Comparison of ENCODE assay signal across 8 cellular contexts in the genomic region with DNA sequence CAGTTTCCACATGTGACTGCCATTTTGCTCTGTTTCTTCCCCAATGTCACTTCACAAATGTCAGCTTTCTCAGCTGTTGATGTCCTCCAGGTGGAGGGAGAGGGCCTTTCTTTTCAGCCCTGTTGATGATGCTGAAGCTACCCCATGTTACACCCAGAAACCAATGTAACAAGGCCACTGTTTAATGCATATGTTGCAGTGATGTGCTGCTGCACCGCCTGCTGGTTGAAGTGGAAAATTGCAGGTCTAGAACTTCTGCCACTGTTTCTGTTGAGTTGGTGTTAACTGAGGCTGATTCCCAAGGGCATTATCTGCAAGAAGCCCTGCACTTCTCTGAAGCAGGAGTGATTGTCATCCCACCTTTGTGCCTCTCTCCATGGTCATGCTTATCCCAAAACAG.
DNase-seq lines count a peak whose midpoint lies in the region; ATAC-seq and TF ChIP-seq lines count a peak whose summit lies in the region.

No MANE protein-coding gene starts in this region.

- H3K4me3 ChIP-seq in HFF-Myc (replicated peaks; ENCODE audit: low read depth, low read length), result no peak overlapping the region

- peaks cover 55% of the 10 kb centered on the region for H3K9me3 Mint-ChIP-seq in WTC11
- H3K9me3 Mint-ChIP-seq in activated CD8-positive, alpha-beta memory T cell treated with anti-CD3 and anti-CD28 coated beads, Interleukin-2, amount 10 ng/mL, durations not matched to agents 7 days and 5 days (ENCODE audit: low read depth), result peaks cover 11% of the 10 kb centered on the region

- H3K27me3 Mint-ChIP-seq in WTC11 (ENCODE audit: low read depth), result peaks cover 4% of the 10 kb centered on the region; the same call in 1 of the 2 replicates
- no peaks in the 10 kb centered on the region for H3K27me3 Mint-ChIP-seq in activated CD8-positive, alpha-beta memory T cell treated with anti-CD3 and anti-CD28 coated beads, Interleukin-2, amount 10 ng/mL, durations not matched to agents 7 days and 5 days

- no peak overlapping the region for H3K27ac Mint-ChIP-seq in WTC11
- no peak overlapping the region for H3K27ac Mint-ChIP-seq in activated CD8-positive, alpha-beta memory T cell treated with anti-CD3 and anti-CD28 coated beads, Interleukin-2, amount 10 ng/mL, durations not matched to agents 7 days and 5 days

- intact Hi-C loops in left colon (cut with DNase I, micrococcal nuclease), result no loop called here
- intact Hi-C loops in posterior vena cava (cut with DNase I), result loop anchor here in 1 of 2 donors (10.0 kb wide), 1 partner anchor 1271 kb away; no protein-coding TSS in a partner anchor

- CTCF ChIA-PET in WTC11 (lab: Charles Lee), result interaction anchor here (0.9 to 2.2 kb wide), 15 partner anchors 12 to 442 kb away, joined by 3 to 13 read pairs (median 5); no protein-coding TSS in a partner anchor
- CTCF ChIA-PET in activated CD8-positive, alpha-beta memory T cell treated with anti-CD3 and anti-CD28 coated beads, Interleukin-2, amount 10 ng/mL, durations not matched to agents 7 days and 5 days (lab: Charles Lee), result no interaction called here

- H3K4me3 Mint-ChIP-seq in WTC11, result no peak overlapping the region
- H3K4me3 Mint-ChIP-seq in activated CD8-positive, alpha-beta memory T cell treated with anti-CD3 and anti-CD28 coated beads, Interleukin-2, amount 10 ng/mL, durations not matched to agents 7 days and 5 days, result no peak overlapping the region

- H3K4me1 Mint-ChIP-seq in WTC11, result peaks cover 11% of the 10 kb centered on the region
- no peaks in the 10 kb centered on the region for H3K4me1 Mint-ChIP-seq in activated CD8-positive, alpha-beta memory T cell treated with anti-CD3 and anti-CD28 coated beads, Interleukin-2, amount 10 ng/mL, durations not matched to agents 7 days and 5 days

- peak; percentile 25 for DNase-seq in CD1c-positive myeloid dendritic cell (ENCODE audit: extremely low spot score)
- DNase-seq in HFF-Myc (ENCODE audit: extremely low read depth, low read depth), result peak; percentile 11
- DNase-seq in WTC11 (ENCODE audit: low spot score), result peak; percentile 46
- no peak for DNase-seq in left colon
- DNase-seq in activated CD8-positive, alpha-beta memory T cell treated with anti-CD3 and anti-CD28 coated beads, Interleukin-2, amount 10 ng/mL, durations not matched to agents 7 days and 5 days, result no peak
- no peak for DNase-seq in NK-92 treated with Interleukin-12 subunit alpha and Interleukin-12 subunit beta, amount 100 ng/mL, for 24 hours (lab: John Stamatoyannopoulos, UW)
- DNase-seq in posterior vena cava (ENCODE audit: low spot score), result no peak

- POLR2A ChIA-PET in WTC11 (lab: Charles Lee), result no interaction called here

- ATAC-seq in WTC11, result peak; percentile 80
- peak; percentile 60 for ATAC-seq in left colon
- no peak for ATAC-seq in activated CD8-positive, alpha-beta memory T cell treated with anti-CD3 and anti-CD28 coated beads, Interleukin-2, amount 10 ng/mL, durations not matched to agents 7 days and 5 days
- ATAC-seq in GM21786 (IDR thresholded peaks at IDR 0.05; ENCODE audit: unreplicated experiment), result no peak

- peaks cover 58% of the 10 kb centered on the region for H3K36me3 Mint-ChIP-seq in WTC11
- H3K36me3 Mint-ChIP-seq in activated CD8-positive, alpha-beta memory T cell treated with anti-CD3 and anti-CD28 coated beads, Interleukin-2, amount 10 ng/mL, durations not matched to agents 7 days and 5 days, result peaks cover 18% of the 10 kb centered on the region

- TF ChIP-seq CTCF in HFF-Myc (IDR thresholded peaks at IDR 0.05; ENCODE audit: low read depth, low read length, missing control alignments) (peak; percentile 82), WTC11 (IDR thresholded peaks at IDR 0.05) (peak; percentile 82)

TF ChIP-seq in WTC11, 78 proteins besides CTCF, POLR2A, EP300 and RAD21:
- TF ChIP-seq, protein P1, sequence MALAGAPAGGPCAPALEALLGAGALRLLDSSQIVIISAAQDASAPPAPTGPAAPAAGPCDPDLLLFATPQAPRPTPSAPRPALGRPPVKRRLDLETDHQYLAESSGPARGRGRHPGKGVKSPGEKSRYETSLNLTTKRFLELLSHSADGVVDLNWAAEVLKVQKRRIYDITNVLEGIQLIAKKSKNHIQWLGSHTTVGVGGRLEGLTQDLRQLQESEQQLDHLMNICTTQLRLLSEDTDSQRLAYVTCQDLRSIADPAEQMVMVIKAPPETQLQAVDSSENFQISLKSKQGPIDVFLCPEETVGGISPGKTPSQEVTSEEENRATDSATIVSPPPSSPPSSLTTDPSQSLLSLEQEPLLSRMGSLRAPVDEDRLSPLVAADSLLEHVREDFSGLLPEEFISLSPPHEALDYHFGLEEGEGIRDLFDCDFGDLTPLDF (CRISPR knock-in tag; IDR thresholded peaks at IDR 0.05), result no peak
- TF ChIP-seq ZNF138 (CRISPR knock-in tag; conservative IDR thresholded peaks at IDR 0.05), result 0 out of 2 replicates have a peak, but pooled peaks have one; percentile 43

Comparison
In these comparisons a context has a peak if more than half of its experiments do, and no peak if none do; other contexts are left out.
1. DNase-seq: peak in CD1c-positive myeloid dendritic cell (single experiment), HFF-Myc (single experiment) and WTC11 (single experiment); none in left colon (0 of 2), activated CD8-positive, alpha-beta memory T cell treated with anti-CD3 and anti-CD28 coated beads, Interleukin-2, amount 10 ng/mL, durations not matched to agents 7 days and 5 days (single experiment), NK-92 treated with Interleukin-12 subunit alpha and Interleukin-12 subunit beta, amount 100 ng/mL, for 24 hours (single experiment) and posterior vena cava (single experiment).
2. ATAC-seq: peak in WTC11 (single experiment) and left colon (single experiment); none in activated CD8-positive, alpha-beta memory T cell treated with anti-CD3 and anti-CD28 coated beads, Interleukin-2, amount 10 ng/mL, durations not matched to agents 7 days and 5 days (single experiment) and GM21786 (single experiment).